8 cellular contexts compared by ENCODE assay signal in the genomic region with DNA sequence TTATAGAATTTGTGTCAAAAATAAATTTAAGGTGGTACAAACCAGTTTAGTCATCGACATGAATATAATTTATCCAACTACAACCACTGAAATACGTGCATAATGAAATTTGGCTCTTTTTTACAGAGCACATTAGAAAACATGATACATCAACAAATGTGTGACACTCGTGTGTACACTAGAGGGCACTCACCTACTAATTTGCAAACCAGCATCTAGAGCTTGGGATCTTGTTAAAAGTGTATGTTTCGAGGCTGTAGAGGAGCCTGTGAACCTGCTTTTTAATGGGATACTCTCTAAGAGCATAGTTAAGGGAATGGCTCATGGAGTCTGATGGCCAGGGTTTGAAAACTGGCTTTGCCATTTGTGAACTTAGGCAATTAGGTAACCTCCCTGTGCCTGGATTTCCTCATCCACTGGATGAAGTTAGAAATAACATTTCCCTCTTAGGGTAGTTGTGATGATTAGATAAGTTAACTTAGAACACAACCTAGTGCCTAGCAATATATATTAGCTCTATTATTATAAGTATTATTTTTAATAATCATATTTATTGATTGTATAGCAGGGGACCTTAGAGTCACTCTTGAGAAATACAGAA. TPM values are rescaled to one million over a fixed set of nuclear protein-coding genes. Genes with fewer than 3 reads are reported as not detected.
DNase-seq lines count a peak whose midpoint lies in the region; ATAC-seq and TF ChIP-seq lines count a peak whose summit lies in the region.

No MANE protein-coding gene starts in this region.

- in situ Hi-C loops in mammary epithelial cell (cut with MboI; ENCODE audit: low sequenced_read_pairs in 2 of 2) = loop anchor here in 1 of 2 donors (5.0 kb wide), 1 partner anchor 210 kb away; no protein-coding TSS in a partner anchor
- in situ Hi-C loops in transverse colon (cut with MboI; ENCODE audit: low pct_ligation_motif_present in 1 of 4, low pct_unique_long_range_greater_than_20kb in 1 of 4, low sequenced_read_pairs in 3 of 4) = loop anchor here in 3 of 4 donors (5.0 to 25.0 kb wide), 3 partner anchors 210 to 385 kb away; no protein-coding TSS in a partner anchor

- intact Hi-C loops in mammary epithelial cell (cut with micrococcal nuclease) (loop anchor here (1.0 to 5.0 kb wide), 6 partner anchors 55 to 1150 kb away; no protein-coding TSS in a partner anchor), transverse colon (cut with DNase I; ENCODE audit: low total_unique reads) (loop anchor here (5.0 kb wide), 2 partner anchors 215 to 390 kb away; no protein-coding TSS in a partner anchor)

- TF ChIP-seq CTCF in mammary epithelial cell (conservative IDR thresholded peaks at IDR 0.05 in 1 of 2, IDR thresholded peaks at IDR 0.05 in 1 of 2; ENCODE audit: extremely low read depth in 1 of 2, insufficient read depth in 1 of 2, low read depth in 1 of 2, low read length in 2 of 2) (peak; percentile 82 to 83), transverse colon (IDR thresholded peaks at IDR 0.05) (peak; percentile 43 to 61 (median 53))

- peak; percentile 56 for ATAC-seq in GM19463 (IDR thresholded peaks at IDR 0.05; ENCODE audit: unreplicated experiment)
- ATAC-seq in HG03442 (IDR thresholded peaks at IDR 0.05; ENCODE audit: unreplicated experiment) = peak; percentile 79

- H3K27ac ChIP-seq in mammary epithelial cell (ENCODE audit: insufficient read depth, low read depth, low read length) = no peak overlapping the region
- H3K27ac ChIP-seq in transverse colon = no peak overlapping the region

- no peak for TF ChIP-seq POLR2A in transverse colon (IDR thresholded peaks at IDR 0.05)

- no peak for TF ChIP-seq EP300 in transverse colon (IDR thresholded peaks at IDR 0.05; ENCODE audit: low read depth)

- H3K9me3 ChIP-seq in mammary epithelial cell (replicated peaks; ENCODE audit: insufficient read depth, low read length) (no peaks in the 10 kb centered on the region), transverse colon (no peaks in the 10 kb centered on the region)

- no TSS peak for BruUV-seq in mammary epithelial cell (replicated peaks; lab: Mats Ljungman, UMichigan)

- H3K4me1 ChIP-seq in mammary epithelial cell (ENCODE audit: insufficient read depth, low read length) (no peaks in the 10 kb centered on the region), transverse colon (peaks cover 0 to 4% (median 0%) of the 10 kb centered on the region in 4 donors)

- H3K4me3 ChIP-seq in mammary epithelial cell (replicated peaks in 1 of 3; ENCODE audit: insufficient read depth in 1 of 3, low read depth in 2 of 3, low read length in 3 of 3) (no peak overlapping the region), transverse colon (no peak overlapping the region)

- H2AFZ ChIP-seq in mammary epithelial cell (ENCODE audit: low read depth, low read length) = no peak overlapping the region

- H3K9ac ChIP-seq in mammary epithelial cell (ENCODE audit: insufficient read depth, low read length) = no peak overlapping the region

- CTCF ChIA-PET in mammary epithelial cell (lab: Charles Lee; ENCODE audit: low non-redundant PET) = interaction anchor here (0.6 kb wide), 2 partner anchors 231 to 392 kb away, joined by 3 read pairs; no protein-coding TSS in a partner anchor

- DNase-seq in activated CD4-positive, alpha-beta T cell treated with anti-CD3 and anti-CD28 coated beads for 48 hours = peak; percentile 13
- DNase-seq in activated CD4-positive, alpha-beta T cell treated with anti-CD3 and anti-CD28 coated beads, Interleukin-2, amount 50 U/mL, for 4 hours = no peak
- DNase-seq in NCI-H82 treated with DMSO at 0.1 percent for 48 hours (lab: John Stamatoyannopoulos, UW; ENCODE audit: unreplicated experiment) (peak; percentile 58), mammary epithelial cell (peak; percentile 48), kidney glomerular epithelial cell (lab: John Stamatoyannopoulos, UW) (peak; percentile 57), transverse colon (no peak)

- dilution Hi-C loops in mammary epithelial cell (cut with HindIII; ENCODE audit: low sequenced_read_pairs) = loop anchor here (5.0 kb wide), 1 partner anchor 205 kb away; no protein-coding TSS in a partner anchor

- WGBS in mammary epithelial cell (ENCODE audit: low coverage, missing lambda C conversion rate) = 2% methylated on average over 4 of the region's 4 CpGs
- WGBS in transverse colon (ENCODE audit: low coverage in 1 of 2), 2 donors = 0 to 9% methylated on average over 3 to 4 of the region's 4 CpGs

- no peaks in the 10 kb centered on the region for H3K27me3 ChIP-seq in mammary epithelial cell (ENCODE audit: insufficient read depth, low read length)
- H3K27me3 ChIP-seq in transverse colon = no peaks in the 10 kb centered on the region

- no peak overlapping the region for H3K4me2 ChIP-seq in mammary epithelial cell (ENCODE audit: insufficient read depth, low read depth, low read length)

- no peaks in the 10 kb centered on the region for H3K79me2 ChIP-seq in mammary epithelial cell (ENCODE audit: insufficient read depth, low read length)

- no peaks in the 10 kb centered on the region for H4K20me1 ChIP-seq in mammary epithelial cell (ENCODE audit: insufficient read depth, low read length)

- H3K36me3 ChIP-seq in mammary epithelial cell (ENCODE audit: insufficient read depth, low read length) (no peaks in the 10 kb centered on the region), transverse colon (no peaks in the 10 kb centered on the region)

RNA-seq across cellular contexts. Expression of a gene that starts 8.8 kb away (rescaled TPM):
- total RNA-seq in mammary epithelial cell = 10 to 100 TPM; 24.3 to 25.2 TPM
- 18.8 TPM for polyA plus RNA-seq in mammary epithelial cell
- 23.0 TPM for polyA minus RNA-seq in mammary epithelial cell
- 10 to 100 TPM; 17.9 to 30.7 (median 26.3) TPM for total RNA-seq in transverse colon

Comparison
In these comparisons a context has a peak if more than half of its experiments do, and no peak if none do; other contexts are left out.
1. DNase-seq: peak in activated CD4-positive, alpha-beta T cell treated with anti-CD3 and anti-CD28 coated beads for 48 hours (single experiment), NCI-H82 treated with DMSO at 0.1 percent for 48 hours (single experiment), mammary epithelial cell (single experiment) and kidney glomerular epithelial cell (single experiment); none in activated CD4-positive, alpha-beta T cell treated with anti-CD3 and anti-CD28 coated beads, Interleukin-2, amount 50 U/mL, for 4 hours (0 of 2) and transverse colon (single experiment).